Comparison of ENCODE assay signal across 8 cellular contexts in genomic region chr5:143401846-143402463, GRCh38. TPM values are rescaled to one million over a fixed set of nuclear protein-coding genes. Genes with fewer than 3 reads are reported as not detected.
DNase-seq lines count a peak whose midpoint lies in the region; ATAC-seq, FAIRE-seq and TF ChIP-seq lines count a peak whose summit lies in the region.

No MANE protein-coding gene starts in this region.

- no peak overlapping the region for H2BK12ac ChIP-seq in neuronal stem cell (ENCODE audit: low read length)

- H3K18ac ChIP-seq in neuronal stem cell (ENCODE audit: low read length): no peak overlapping the region

- H2BK15ac ChIP-seq in neuronal stem cell (ENCODE audit: low read length): no peak overlapping the region

- TF ChIP-seq CTCF in endothelial cell of umbilical vein (IDR thresholded peaks at IDR 0.05; ENCODE audit: extremely low read depth in 1 of 2, insufficient read depth in 1 of 2, low read depth in 1 of 2, low read length in 2 of 2): no peak

- dilution Hi-C loops in endothelial cell of umbilical vein (cut with MboI; ENCODE audit: extremely low pct_ligation_motif_present, low sequenced_read_pairs): no loop called here

- POLR2A ChIA-PET in endothelial cell of umbilical vein (lab: Charles Lee): no interaction called here

- intact Hi-C loops in endothelial cell of umbilical vein (cut with micrococcal nuclease): loop anchor here (1.0 to 10.0 kb wide), 7 partner anchors 87 to 687 kb away; no protein-coding TSS in a partner anchor

- H3K4me3 ChIP-seq in SJSA1 (peak overlapping the region; percentile 87), endothelial cell of umbilical vein (replicated peaks in 1 of 3; ENCODE audit: insufficient read depth in 1 of 3, low read depth in 1 of 3, low read length in 3 of 3) (peak overlapping the region; percentile 64 to 94 (median 87)), neuronal stem cell (ENCODE audit: low read length in 2 of 2) (peak overlapping the region in 1 of 2 donors; percentile 66)

- no peak overlapping the region for H2BK120ac ChIP-seq in neuronal stem cell (ENCODE audit: low read depth, low read length)

- H3K27ac ChIP-seq in SJSA1 (peak overlapping the region; percentile 98), endothelial cell of umbilical vein (ENCODE audit: insufficient read depth, low read depth, low read length) (peak overlapping the region; percentile 91), neuronal stem cell (replicated peaks; ENCODE audit: low read length) (no peak overlapping the region)

- H3K9ac ChIP-seq in endothelial cell of umbilical vein (replicated peaks; ENCODE audit: extremely low read depth, insufficient read depth, low read length) (peak overlapping the region; percentile 95), neuronal stem cell (ENCODE audit: low read depth, low read length, poor library complexity) (no peak overlapping the region)

- peaks cover 64% of the 10 kb centered on the region for H3K36me3 ChIP-seq in SJSA1
- no peaks in the 10 kb centered on the region for H3K36me3 ChIP-seq in endothelial cell of umbilical vein (ENCODE audit: control insufficient read depth in 2 of 2, extremely low read depth in 1 of 2, insufficient read depth in 2 of 2, low read length in 2 of 2)
- no peaks in the 10 kb centered on the region for H3K36me3 ChIP-seq in neuronal stem cell (replicated peaks in 1 of 2; ENCODE audit: control insufficient read depth in 2 of 2, insufficient read depth in 2 of 2, low read length in 2 of 2)

- H3K79me2 ChIP-seq in endothelial cell of umbilical vein (ENCODE audit: control insufficient read depth, insufficient read depth, low read length): peaks cover 58% of the 10 kb centered on the region

- H3K4me1 ChIP-seq in SJSA1 (replicated peaks): peaks cover 50% of the 10 kb centered on the region
- peaks cover 56% of the 10 kb centered on the region for H3K4me1 ChIP-seq in endothelial cell of umbilical vein (ENCODE audit: control insufficient read depth, extremely low read depth, insufficient read depth, low read length)
- H3K4me1 ChIP-seq in neuronal stem cell (ENCODE audit: control insufficient read depth in 2 of 2, insufficient read depth in 1 of 2, low read depth in 1 of 2, low read length in 2 of 2): peaks cover 1 to 3% of the 10 kb centered on the region in 2 donors

- H3K4me2 ChIP-seq in endothelial cell of umbilical vein (ENCODE audit: insufficient read depth, low read length): peak overlapping the region; percentile 95
- peak overlapping the region; percentile 85 for H3K4me2 ChIP-seq in neuronal stem cell (ENCODE audit: insufficient read depth, low read length, poor library complexity, severe bottlenecking)

- no peak for TF ChIP-seq POLR2A in endothelial cell of umbilical vein (IDR thresholded peaks at IDR 0.05; ENCODE audit: low read depth, low read length)

- H3K27me3 ChIP-seq in SJSA1 (replicated peaks): no peaks in the 10 kb centered on the region
- no peaks in the 10 kb centered on the region for H3K27me3 ChIP-seq in endothelial cell of umbilical vein (ENCODE audit: control insufficient read depth in 2 of 2, insufficient read depth in 2 of 2, low read length in 2 of 2)
- peaks cover 3 to 24% (median 11%) of the 10 kb centered on the region in 3 experiments for H3K27me3 ChIP-seq in neuronal stem cell (ENCODE audit: control insufficient read depth in 3 of 3, insufficient read depth in 3 of 3, low read depth in 1 of 3, low read length in 3 of 3)

- no peak overlapping the region for H2AK5ac ChIP-seq in neuronal stem cell (ENCODE audit: low read depth, low read length)

- FAIRE-seq in endothelial cell of umbilical vein (lab: Jason Lieb, UNC): peak; percentile 73

- peaks cover 2% of the 10 kb centered on the region for H3K79me1 ChIP-seq in neuronal stem cell (ENCODE audit: low read depth, low read length)

- WGBS in neuronal stem cell (ENCODE audit: extremely low coverage in 2 of 2, insufficient read length in 2 of 2, insufficient replicate concordance in 1 of 2), 2 donors: no CpG with 5 or more reads among the region's 19 CpGs

- H4K20me1 ChIP-seq in endothelial cell of umbilical vein (replicated peaks; ENCODE audit: control insufficient read depth, extremely low read depth, insufficient read depth, low read length): no peaks in the 10 kb centered on the region

- no peaks in the 10 kb centered on the region for H3K9me1 ChIP-seq in endothelial cell of umbilical vein (replicated peaks; ENCODE audit: control insufficient read depth, extremely low read depth, insufficient read depth, low read length)

- H2BK5ac ChIP-seq in neuronal stem cell (ENCODE audit: low read length): no peak overlapping the region

- BruUV-seq in endothelial cell of umbilical vein (replicated peaks; lab: Mats Ljungman, UMichigan): TSS peak; percentile 13

- DNase-seq in NCI-H1694 treated with DMSO at 0.1 percent for 48 hours (lab: John Stamatoyannopoulos, UW) (peak; percentile 49), NCI-H1694 (lab: John Stamatoyannopoulos, UW) (no peak), SJSA1 (ENCODE audit: low read depth in 1 of 2, low spot score in 2 of 2) (peak in 1 of 2 experiments; percentile 48), endothelial cell of umbilical vein (ENCODE audit: low read depth, low spot score) (peak; percentile 47), neuronal stem cell (ENCODE audit: low spot score) (peak; percentile 9), T1000 (lab: John Stamatoyannopoulos, UW) (no peak)

- no peak overlapping the region for H3K4ac ChIP-seq in neuronal stem cell (ENCODE audit: low read length)

- ATAC-seq in HG02840 (IDR thresholded peaks at IDR 0.05; ENCODE audit: low FRiP score, unreplicated experiment): no peak
- no peak for ATAC-seq in HG02870 (IDR thresholded peaks at IDR 0.05; ENCODE audit: unreplicated experiment)

- H2AFZ ChIP-seq in endothelial cell of umbilical vein (ENCODE audit: low read depth, low read length): no peak overlapping the region
- peak overlapping the region; percentile 98 for H2AFZ ChIP-seq in neuronal stem cell (ENCODE audit: low read length)

- H3K9me3 ChIP-seq in SJSA1 (replicated peaks): no peaks in the 10 kb centered on the region; the same call in 1 of the 2 replicates
- H3K9me3 ChIP-seq in endothelial cell of umbilical vein (replicated peaks; ENCODE audit: control insufficient read depth, insufficient read depth, low read length): no peaks in the 10 kb centered on the region
- H3K9me3 ChIP-seq in neuronal stem cell (replicated peaks in 1 of 2; ENCODE audit: control insufficient read depth in 2 of 2, insufficient read depth in 1 of 2, low read depth in 1 of 2, low read length in 2 of 2): no peaks in the 10 kb centered on the region

- no peak overlapping the region for H3K14ac ChIP-seq in neuronal stem cell (ENCODE audit: low read length)

- H4K8ac ChIP-seq in neuronal stem cell (ENCODE audit: low read depth, low read length): no peak overlapping the region

- no peak overlapping the region for H3K23ac ChIP-seq in neuronal stem cell (ENCODE audit: low read depth, low read length, poor library complexity)

- H4K91ac ChIP-seq in neuronal stem cell (ENCODE audit: low read depth, low read length, poor library complexity): no peak overlapping the region

- CTCF ChIA-PET in endothelial cell of umbilical vein (lab: Charles Lee): interaction anchor here (1.2 to 2.5 kb wide), 3 partner anchors 296 to 423 kb away, joined by 5 to 10 read pairs (median 6); no protein-coding TSS in a partner anchor

TF ChIP-seq in endothelial cell of umbilical vein, 7 proteins besides CTCF, POLR2A, EP300 and RAD21:
- TF ChIP-seq POLR2AphosphoS5 (IDR thresholded peaks at IDR 0.05; ENCODE audit: insufficient read depth, low read depth, low read length): no peak
- peak; percentile 90 for TF ChIP-seq GATA2 (IDR thresholded peaks at IDR 0.05; ENCODE audit: insufficient read depth, insufficient read length, low read depth, low read length)

RNA-seq across cellular contexts. Expression of gene NR3C1, which starts 1.5 kb away (rescaled TPM):
- 76.3 and 86.5 TPM in 2 replicates for total RNA-seq in SJSA1 (2014; rRNA removed; shearing (Covaris generic))
- total RNA-seq in endothelial cell of umbilical vein: 17.0 and 21.2 TPM in 2 replicates
- 3.0 and 4.1 TPM in 2 replicates for polyA plus RNA-seq in endothelial cell of umbilical vein
- 5.4 and 5.5 TPM in 2 replicates for polyA plus RNA-seq in endothelial cell of umbilical vein (2011; cell fraction: cytosol; rRNA removed)
- polyA plus RNA-seq in endothelial cell of umbilical vein (2011; cell fraction: nucleus; rRNA removed): 6.4 and 8.2 TPM in 2 replicates
- 11.5 and 15.6 TPM in 2 replicates for polyA plus RNA-seq in endothelial cell of umbilical vein (2012)
- polyA minus RNA-seq in endothelial cell of umbilical vein: 12.0 and 13.3 TPM in 2 replicates
- 50.7 TPM for polyA minus RNA-seq in endothelial cell of umbilical vein (2011; cell fraction: cytosol; rRNA and poly(A)+ RNA removed)
- 20.7 and 29.0 TPM in 2 replicates for polyA minus RNA-seq in endothelial cell of umbilical vein (2011; cell fraction: nucleus; rRNA and poly(A)+ RNA removed)
- 0.38 TPM for polyA plus RNA-seq in neuronal stem cell (2013, experiment 1 of 2)
- 0.28 TPM for polyA plus RNA-seq in neuronal stem cell (2013, experiment 2 of 2)

Comparison
In these comparisons a context has a peak if more than half of its experiments do, and no peak if none do; other contexts are left out.
1. DNase-seq: peak in NCI-H1694 treated with DMSO at 0.1 percent for 48 hours (single experiment), endothelial cell of umbilical vein (single experiment) and neuronal stem cell (single experiment); none in NCI-H1694 (single experiment) and T1000 (single experiment).